8 cellular contexts compared by ENCODE assay signal in the genomic region with DNA sequence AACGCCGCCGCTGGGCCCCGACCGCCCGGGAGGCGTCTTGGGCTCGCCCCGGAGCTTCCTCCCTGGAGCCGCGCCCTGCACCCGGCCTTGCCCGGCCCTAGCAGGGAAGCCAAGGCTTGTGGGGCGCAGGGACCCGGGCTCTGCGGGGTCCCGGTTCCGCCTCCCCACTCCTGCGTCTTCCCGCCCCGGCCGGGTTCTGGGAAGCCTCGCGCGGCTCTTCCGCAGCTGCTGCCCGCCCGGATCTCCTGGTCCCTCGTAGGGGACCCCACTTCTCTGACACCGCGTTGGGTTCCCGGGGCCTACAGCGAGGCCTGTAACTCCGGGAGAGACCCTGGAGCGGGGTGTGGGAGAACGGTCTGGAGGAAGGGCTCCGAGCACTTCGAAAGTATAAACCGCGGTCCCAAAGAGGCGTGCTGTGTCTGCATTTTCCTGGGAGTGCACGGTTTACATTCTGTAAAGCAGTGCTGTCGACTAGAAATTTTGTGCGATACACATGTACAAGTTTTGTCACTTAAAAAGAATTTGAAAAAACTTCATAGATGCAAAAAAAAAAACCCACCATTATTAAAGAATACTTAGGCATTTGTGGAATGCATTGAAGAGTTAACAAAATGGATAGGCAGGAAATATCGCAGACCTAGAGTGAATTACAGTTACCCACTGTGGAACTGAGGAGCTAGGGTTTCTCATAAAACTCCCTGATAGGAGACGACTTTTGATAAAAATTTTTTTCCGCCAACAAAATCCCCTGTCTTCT. TPM values are rescaled to one million over a fixed set of nuclear protein-coding genes. Genes with fewer than 3 reads are reported as not detected.
DNase-seq lines count a peak whose midpoint lies in the region; TF ChIP-seq lines count a peak whose summit lies in the region.
"Not testable (repeated sequence)": the region's sequence is repeated elsewhere in the genome, so short reads cannot be mapped to it uniquely, and the experiment has no call there.

No MANE protein-coding gene starts in this region.

- DNase-seq in CD14-positive monocyte (ENCODE audit: low spot score); T-helper 2 cell treated with Interferon-gamma antibody and Interleukin-4, amounts not matched to agents 5 μg/mL and 100 μg/mL, for 36 hours (ENCODE audit: low spot score); epithelial cell of proximal tubule (ENCODE audit: low read depth); kidney epithelial cell (ENCODE audit: low read depth); osteoblast (ENCODE audit: insufficient read length, low spot score, missing footprints): not testable (repeated sequence)
- DNase-seq in amniotic epithelial cell (ENCODE audit: low read depth), result peak; percentile 24

- H3K9me3 ChIP-seq in HUES6 (ENCODE audit: control insufficient read depth, insufficient read depth, low read depth, low read length); osteoblast (ENCODE audit: low read depth, low read length); stomach smooth muscle (ENCODE audit: control insufficient read depth in 2 of 2, low read length in 2 of 2): not testable (repeated sequence)

- H2AFZ ChIP-seq in osteoblast (ENCODE audit: low read length), result not testable (repeated sequence)

- H3K79me2 ChIP-seq in osteoblast (ENCODE audit: insufficient read depth, low read length), result not testable (repeated sequence)

- H3K4me3 ChIP-seq in HUES6 (ENCODE audit: low read depth, low read length) (peak overlapping the region; percentile 90), epithelial cell of proximal tubule (ENCODE audit: low read depth, low read length) (peak overlapping the region; percentile 70), kidney epithelial cell (ENCODE audit: low read depth, low read length) (peak overlapping the region; percentile 54), osteoblast (ENCODE audit: insufficient read depth, low read length) (peak overlapping the region; percentile 78), stomach smooth muscle (ENCODE audit: low read length in 2 of 2) (peak overlapping the region; percentile 67 to 70)

- not testable (repeated sequence) for H3K4me1 ChIP-seq in HUES6 (ENCODE audit: control insufficient read depth, insufficient read depth, low read length); osteoblast (ENCODE audit: insufficient read depth, low read length); stomach smooth muscle (ENCODE audit: control insufficient read depth, insufficient read depth, low read length)

- TF ChIP-seq CTCF in CD14-positive monocyte (IDR thresholded peaks at IDR 0.05); epithelial cell of proximal tubule (conservative IDR thresholded peaks at IDR 0.05; ENCODE audit: low read depth, low read length); kidney epithelial cell (IDR thresholded peaks at IDR 0.05; ENCODE audit: insufficient read depth, low read length, poor library complexity, severe bottlenecking); osteoblast (IDR thresholded peaks at IDR 0.05; ENCODE audit: extremely low read depth, low read depth, low read length): not testable (repeated sequence)

- H3K27ac Mint-ChIP-seq in CD14-positive monocyte, result peak overlapping the region in 1 of 7 donors; percentile 50
- H3K27ac Mint-ChIP-seq in T-helper 2 cell treated with Interferon-gamma antibody and Interleukin-4, amounts not matched to agents 5 μg/mL and 100 μg/mL, for 36 hours, result not testable (repeated sequence)

- H3K4me3 Mint-ChIP-seq in CD14-positive monocyte, result peak overlapping the region; percentile 60 to 68
- H3K4me3 Mint-ChIP-seq in T-helper 2 cell treated with Interferon-gamma antibody and Interleukin-4, amounts not matched to agents 5 μg/mL and 100 μg/mL, for 36 hours, result peak overlapping the region; percentile 81

- H3K27ac ChIP-seq in HUES6 (ENCODE audit: low read depth, low read length); osteoblast (ENCODE audit: low read depth, low read length); stomach smooth muscle (ENCODE audit: low read length): not testable (repeated sequence)

- H3K9ac ChIP-seq in HUES6 (ENCODE audit: low read length), result peak overlapping the region; percentile 60
- peak overlapping the region; percentile 0 to 59 for H3K9ac ChIP-seq in stomach smooth muscle (ENCODE audit: low read length in 2 of 2)

- not testable (repeated sequence) for H4K20me1 ChIP-seq in osteoblast (ENCODE audit: insufficient read depth, low read length)

- not testable (repeated sequence) for H3K9me3 Mint-ChIP-seq in CD14-positive monocyte; T-helper 2 cell treated with Interferon-gamma antibody and Interleukin-4, amounts not matched to agents 5 μg/mL and 100 μg/mL, for 36 hours

- H3K36me3 Mint-ChIP-seq in CD14-positive monocyte; T-helper 2 cell treated with Interferon-gamma antibody and Interleukin-4, amounts not matched to agents 5 μg/mL and 100 μg/mL, for 36 hours (ENCODE audit: low read depth): not testable (repeated sequence)

- intact Hi-C loops in CD14-positive monocyte (cut with micrococcal nuclease), result not testable (repeated sequence)

- H3K36me3 ChIP-seq in HUES6 (ENCODE audit: control insufficient read depth, insufficient read depth, low read length); kidney epithelial cell (ENCODE audit: control insufficient read depth, insufficient read depth, low read length); osteoblast (ENCODE audit: insufficient read depth, low read length); stomach smooth muscle (ENCODE audit: control insufficient read depth in 2 of 2, insufficient read depth in 2 of 2, low read length in 2 of 2): not testable (repeated sequence)

- H3K27me3 ChIP-seq in HUES6 (ENCODE audit: control insufficient read depth, insufficient read depth, low read length); kidney epithelial cell (ENCODE audit: control insufficient read depth, insufficient read depth, low read length); osteoblast (ENCODE audit: insufficient read depth, low read length); stomach smooth muscle (ENCODE audit: control insufficient read depth in 1 of 2, insufficient read depth in 2 of 2, low read length in 2 of 2): not testable (repeated sequence)

- H3K4me1 Mint-ChIP-seq in CD14-positive monocyte, result peaks cover 33% of the 10 kb centered on the region
- H3K4me1 Mint-ChIP-seq in T-helper 2 cell treated with Interferon-gamma antibody and Interleukin-4, amounts not matched to agents 5 μg/mL and 100 μg/mL, for 36 hours (ENCODE audit: low read depth), result peaks cover 15% of the 10 kb centered on the region

- H3K4me2 ChIP-seq in osteoblast (ENCODE audit: insufficient read depth, low read length), result peak overlapping the region; percentile 89

- not testable (repeated sequence) for H3K27me3 Mint-ChIP-seq in CD14-positive monocyte (ENCODE audit: low read depth in 3 of 3); T-helper 2 cell treated with Interferon-gamma antibody and Interleukin-4, amounts not matched to agents 5 μg/mL and 100 μg/mL, for 36 hours (ENCODE audit: low read depth)

RNA-seq across cellular contexts. Expression of a gene that starts 42.6 kb away (rescaled TPM):
- 1 to 10 TPM; 4.3 to 5.1 TPM for polyA plus RNA-seq in CD14-positive monocyte
- total RNA-seq in epithelial cell of proximal tubule, result 4.7 and 9.2 TPM in 2 replicates
- total RNA-seq in kidney epithelial cell, result 9.6 and 11.8 TPM in 2 replicates
- 9.4 and 20.3 TPM in 2 replicates for total RNA-seq in osteoblast
